9 cellular contexts compared by ENCODE assay signal in the genomic region with DNA sequence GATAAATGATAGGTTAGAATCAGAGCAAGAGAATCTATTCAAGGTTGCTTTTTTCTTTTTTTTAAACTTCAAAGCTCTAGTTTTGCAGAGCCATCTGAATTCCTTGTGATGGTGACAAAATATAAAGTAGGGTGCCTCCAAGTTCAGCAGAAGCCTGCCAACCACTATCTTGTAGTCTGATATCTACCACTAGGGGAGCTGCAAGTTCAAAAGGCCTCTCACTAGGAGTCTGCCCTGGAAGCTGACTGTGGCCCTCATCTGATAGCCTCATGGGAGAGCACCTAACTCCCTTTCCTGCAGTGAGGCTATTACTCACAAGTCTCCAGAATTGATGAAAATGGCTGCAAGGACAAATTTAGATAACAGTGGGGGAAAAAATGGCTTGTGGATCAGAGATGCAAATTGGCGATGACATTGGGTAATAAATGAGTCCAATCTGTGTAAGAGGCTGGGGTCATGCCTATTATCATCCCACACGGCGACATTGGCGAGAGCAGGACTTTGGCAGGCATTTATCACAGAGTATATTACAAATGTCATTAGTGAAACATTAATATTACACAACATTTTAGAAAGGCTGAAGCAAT. TPM values are rescaled to one million over a fixed set of nuclear protein-coding genes. Genes with fewer than 3 reads are reported as not detected.
DNase-seq lines count a peak whose midpoint lies in the region; ATAC-seq and TF ChIP-seq lines count a peak whose summit lies in the region.
"Had no signal": no experiment of that assay in that cellular context is flagged by ENCODE, and none has a peak within 500 bp of the region (broad histone marks: within the 10 kb centered on the region; RNA-seq: fewer than 3 reads in every experiment).

No MANE protein-coding gene starts in this region.

- WGBS in right lobe of liver (ENCODE audit: insufficient coverage, low coverage, low lambda C conversion rate, missing lambda C conversion rate): 33% methylated on average over 4 of the region's 4 CpGs

- H3K4me1 ChIP-seq in right lobe of liver (no peaks in the 10 kb centered on the region), colonic mucosa (no peaks in the 10 kb centered on the region)

- intact Hi-C loops in right lobe of liver (cut with DNase I): no loop called here
- intact Hi-C loops in colonic mucosa (cut with DNase I): no loop called here

- ATAC-seq in GM18868 (IDR thresholded peaks at IDR 0.05; ENCODE audit: unreplicated experiment) (peak; percentile 97), right lobe of liver (peak; percentile 59 to 85 (median 74))

- DNase-seq in HT-29 (ENCODE audit: low spot score) (peak; percentile 50), right lobe of liver (no peak), colonic mucosa (no peak), ureter (ENCODE audit: low spot score) (no peak), mucosa of gallbladder (ENCODE audit: low spot score) (no peak)
- no peak for DNase-seq in activated CD8-positive, alpha-beta memory T cell treated with anti-CD3 and anti-CD28 coated beads, Interleukin-2, amount 50 U/mL, for 4 hours

- TF ChIP-seq CTCF in VCaP (conservative IDR thresholded peaks at IDR 0.05) (peak; percentile 57), right lobe of liver (IDR thresholded peaks at IDR 0.05) (peak in 3 of 4 donors; percentile 37 to 48 (median 44)), colonic mucosa (IDR thresholded peaks at IDR 0.05) (no peak)

- H3K9ac ChIP-seq in colonic mucosa (ENCODE audit: low read depth in 2 of 2, low read length in 2 of 2): no peak overlapping the region

- H3K27me3 ChIP-seq in right lobe of liver (no peaks in the 10 kb centered on the region), colonic mucosa (no peaks in the 10 kb centered on the region)

- H3K9me3 ChIP-seq in right lobe of liver: no peaks in the 10 kb centered on the region
- H3K9me3 ChIP-seq in colonic mucosa: no peaks in the 10 kb centered on the region

- H3K27ac ChIP-seq in VCaP (no peak overlapping the region), right lobe of liver (no peak overlapping the region), colonic mucosa (no peak overlapping the region)

- H3K4me3 ChIP-seq in right lobe of liver (no peak overlapping the region), colonic mucosa (no peak overlapping the region)

- H3K36me3 ChIP-seq in right lobe of liver: no peaks in the 10 kb centered on the region
- no peaks in the 10 kb centered on the region for H3K36me3 ChIP-seq in colonic mucosa

- TF ChIP-seq POLR2A in right lobe of liver (IDR thresholded peaks at IDR 0.05): no peak

RNA-seq across cellular contexts. Expression of gene ZP4, which starts 10.7 kb away (rescaled TPM):
- total RNA-seq in HT-29 (2014; rRNA removed; shearing (Covaris generic)): not detected in 2 replicates
- total RNA-seq in right lobe of liver: not detected
- total RNA-seq in colonic mucosa: not detected
- not detected for total RNA-seq in ureter
- not detected for total RNA-seq in mucosa of gallbladder
- total RNA-seq: urinary bladder had no signal
